ENCODE assay signal across 15 cellular contexts in the genomic region with DNA sequence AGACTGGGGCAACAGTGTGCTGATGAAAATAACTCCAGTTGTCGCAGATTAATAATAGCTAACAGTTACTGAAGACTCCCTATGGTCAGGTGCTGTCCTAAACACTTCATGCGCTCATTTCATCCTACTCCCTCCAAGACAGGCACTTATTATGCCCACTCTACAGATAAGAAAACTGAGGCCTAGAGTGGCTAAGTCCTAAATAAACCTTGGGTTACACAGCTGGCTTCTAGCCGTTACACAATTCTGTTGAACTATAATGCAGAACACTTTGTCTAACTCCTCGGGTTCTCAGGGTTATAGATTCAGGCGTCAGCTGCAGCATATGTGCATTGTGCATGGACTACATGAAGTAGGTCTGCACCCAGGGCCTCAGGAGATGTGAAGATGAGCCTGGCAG.
DNase-seq lines count a peak whose midpoint lies in the region; ATAC-seq, FAIRE-seq and TF ChIP-seq lines count a peak whose summit lies in the region.
"Had no signal": no experiment of that assay in that cellular context is flagged by ENCODE, and none has a peak within 500 bp of the region (broad histone marks: within the 10 kb centered on the region; RNA-seq: fewer than 3 reads in every experiment).

No MANE protein-coding gene starts in this region.

- H3K27me3 ChIP-seq in left lung = no peaks in the 10 kb centered on the region
- no peaks in the 10 kb centered on the region for H3K27me3 ChIP-seq in sigmoid colon
- no peaks in the 10 kb centered on the region for H3K27me3 ChIP-seq in hepatocyte

- H3K9me2 ChIP-seq in hepatocyte (replicated peaks; ENCODE audit: insufficient read depth) = no peaks in the 10 kb centered on the region

- peaks cover 86% of the 10 kb centered on the region for H3K4me1 Mint-ChIP-seq in brain

- H3K4me3 ChIP-seq in A549 (no peak overlapping the region), left lung (no peak overlapping the region), sigmoid colon (no peak overlapping the region), hepatocyte (no peak overlapping the region)

- H3K4me3 Mint-ChIP-seq in brain = no peak overlapping the region

- TF ChIP-seq EP300 in A549 (IDR thresholded peaks at IDR 0.05) (no peak), sigmoid colon (IDR thresholded peaks at IDR 0.05) (no peak)

- no peak for FAIRE-seq in A549 (lab: Jason Lieb, UNC)

- H3K36me3 Mint-ChIP-seq in brain = peaks cover 24% of the 10 kb centered on the region

- H3K36me3 ChIP-seq in left lung = peaks cover 0 to 14% of the 10 kb centered on the region in 2 donors
- peaks cover 0 to 12% (median 3%) of the 10 kb centered on the region in 4 donors for H3K36me3 ChIP-seq in sigmoid colon
- H3K36me3 ChIP-seq in hepatocyte (replicated peaks; ENCODE audit: insufficient read depth, low read depth) = no peaks in the 10 kb centered on the region

- no peaks in the 10 kb centered on the region for H3K27me3 Mint-ChIP-seq in brain

- no peak for TF ChIP-seq RAD21 in A549 (conservative IDR thresholded peaks at IDR 0.05 in 1 of 2, IDR thresholded peaks at IDR 0.05 in 1 of 2)

- TF ChIP-seq POLR2A in A549 (IDR thresholded peaks at IDR 0.05; ENCODE audit: low read length) (no peak), sigmoid colon (IDR thresholded peaks at IDR 0.05) (no peak)

- H4K20me1 ChIP-seq in hepatocyte (ENCODE audit: insufficient read depth, poor library complexity, severe bottlenecking) = no peaks in the 10 kb centered on the region

- H3K9me3 ChIP-seq in A549 = no peaks in the 10 kb centered on the region
- H3K9me3 ChIP-seq in left lung = no peaks in the 10 kb centered on the region
- H3K9me3 ChIP-seq in sigmoid colon = no peaks in the 10 kb centered on the region
- no peaks in the 10 kb centered on the region for H3K9me3 ChIP-seq in hepatocyte (ENCODE audit: low read depth)

- ATAC-seq in A549 (no peak), left lung (no peak)

- WGBS in A549 (ENCODE audit: missing lambda C conversion rate) = 78% methylated on average over 5 of the region's 5 CpGs
- 69 to 93% methylated on average over 5 of the region's 5 CpGs for WGBS in sigmoid colon, 2 donors
- 76% methylated on average over 5 of the region's 5 CpGs for WGBS in hepatocyte (ENCODE audit: low lambda C conversion rate, missing lambda C conversion rate)

- peak overlapping the region in 4 of 5 experiments; percentile 21 to 92 (median 52) for H3K27ac Mint-ChIP-seq in brain

- DNase-seq in A549 (ENCODE audit: low read depth in 1 of 2, low spot score in 1 of 2) = no peak
- DNase-seq in left lung = no peak
- DNase-seq in sigmoid colon = no peak
- DNase-seq in hepatocyte (ENCODE audit: low spot score) = no peak
- no peak for DNase-seq in OCI-M2 (lab: John Stamatoyannopoulos, UW; ENCODE audit: unreplicated experiment)
- no peak for DNase-seq in retina
- DNase-seq in cerebellar cortex (ENCODE audit: low spot score) = no peak
- DNase-seq: 8988T, C1 segment of cervical spinal cord, COR-L47, HCEC 1CT, NCI-H1436 treated with DMSO at 0.1 percent for 48 hours, NCI-H2081 treated with DMSO at 0.1 percent for 48 hours, NCI-H2227 treated with DMSO at 0.1 percent for 48 hours had no signal

- H3K4me2 ChIP-seq in A549 (peak overlapping the region; percentile 83; the same call in 1 of the 3 replicates), hepatocyte (no peak overlapping the region)

- H3K27ac ChIP-seq in A549 (peak overlapping the region in 1 of 2 experiments; percentile 83; a peak in 2 of 6 replicates), left lung (peak overlapping the region; percentile 73 to 83), sigmoid colon (peak overlapping the region; percentile 78 to 86 (median 81)), hepatocyte (no peak overlapping the region)

- H3K9me3 Mint-ChIP-seq in brain = no peaks in the 10 kb centered on the region

- H2AFZ ChIP-seq in hepatocyte = no peak overlapping the region

- CTCF ChIA-PET in A549 (lab: Yijun Ruan, JAX) = interaction anchor here (1.0 to 2.2 kb wide), 4 partner anchors 10 to 263 kb away, joined by 3 to 9 read pairs (median 4); no protein-coding TSS in a partner anchor

- peaks cover 42% of the 10 kb centered on the region for H3K79me2 ChIP-seq in hepatocyte

- TF ChIP-seq CTCF in A549 (IDR thresholded peaks at IDR 0.05) = no peak
- TF ChIP-seq CTCF in brain (conservative IDR thresholded peaks at IDR 0.05) = no peak
- TF ChIP-seq CTCF in left lung (IDR thresholded peaks at IDR 0.05) = no peak
- TF ChIP-seq CTCF in sigmoid colon (IDR thresholded peaks at IDR 0.05) = no peak
- TF ChIP-seq CTCF in hepatocyte (IDR thresholded peaks at IDR 0.05; ENCODE audit: poor library complexity) = no peak

- intact Hi-C loops in left lung (cut with DNase I) = loop anchor here in 1 of 2 donors (10.0 kb wide), 1 partner anchor 97 kb away; no protein-coding TSS in a partner anchor
- intact Hi-C loops in sigmoid colon (cut with DNase I) = loop anchor here (5.0 kb wide), 1 partner anchor 84 kb away; no protein-coding TSS in a partner anchor

- H3K4me1 ChIP-seq in A549 = peaks cover 61% of the 10 kb centered on the region
- H3K4me1 ChIP-seq in left lung = peaks cover 30 to 62% of the 10 kb centered on the region in 2 donors
- peaks cover 0 to 92% (median 88%) of the 10 kb centered on the region in 4 donors for H3K4me1 ChIP-seq in sigmoid colon
- peaks cover 45% of the 10 kb centered on the region for H3K4me1 ChIP-seq in hepatocyte (ENCODE audit: insufficient read depth)

- POLR2A ChIA-PET in A549 (lab: Yijun Ruan, JAX) = no interaction called here

TF ChIP-seq in A549, 52 proteins besides CTCF, POLR2A, EP300 and RAD21:
- TF ChIP-seq, protein P1, sequence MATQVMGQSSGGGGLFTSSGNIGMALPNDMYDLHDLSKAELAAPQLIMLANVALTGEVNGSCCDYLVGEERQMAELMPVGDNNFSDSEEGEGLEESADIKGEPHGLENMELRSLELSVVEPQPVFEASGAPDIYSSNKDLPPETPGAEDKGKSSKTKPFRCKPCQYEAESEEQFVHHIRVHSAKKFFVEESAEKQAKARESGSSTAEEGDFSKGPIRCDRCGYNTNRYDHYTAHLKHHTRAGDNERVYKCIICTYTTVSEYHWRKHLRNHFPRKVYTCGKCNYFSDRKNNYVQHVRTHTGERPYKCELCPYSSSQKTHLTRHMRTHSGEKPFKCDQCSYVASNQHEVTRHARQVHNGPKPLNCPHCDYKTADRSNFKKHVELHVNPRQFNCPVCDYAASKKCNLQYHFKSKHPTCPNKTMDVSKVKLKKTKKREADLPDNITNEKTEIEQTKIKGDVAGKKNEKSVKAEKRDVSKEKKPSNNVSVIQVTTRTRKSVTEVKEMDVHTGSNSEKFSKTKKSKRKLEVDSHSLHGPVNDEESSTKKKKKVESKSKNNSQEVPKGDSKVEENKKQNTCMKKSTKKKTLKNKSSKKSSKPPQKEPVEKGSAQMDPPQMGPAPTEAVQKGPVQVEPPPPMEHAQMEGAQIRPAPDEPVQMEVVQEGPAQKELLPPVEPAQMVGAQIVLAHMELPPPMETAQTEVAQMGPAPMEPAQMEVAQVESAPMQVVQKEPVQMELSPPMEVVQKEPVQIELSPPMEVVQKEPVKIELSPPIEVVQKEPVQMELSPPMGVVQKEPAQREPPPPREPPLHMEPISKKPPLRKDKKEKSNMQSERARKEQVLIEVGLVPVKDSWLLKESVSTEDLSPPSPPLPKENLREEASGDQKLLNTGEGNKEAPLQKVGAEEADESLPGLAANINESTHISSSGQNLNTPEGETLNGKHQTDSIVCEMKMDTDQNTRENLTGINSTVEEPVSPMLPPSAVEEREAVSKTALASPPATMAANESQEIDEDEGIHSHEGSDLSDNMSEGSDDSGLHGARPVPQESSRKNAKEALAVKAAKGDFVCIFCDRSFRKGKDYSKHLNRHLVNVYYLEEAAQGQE (IDR thresholded peaks at IDR 0.05) = no peak
- TF ChIP-seq HEYL (CRISPR knock-in tag; IDR thresholded peaks at IDR 0.05) = no peak
TF ChIP-seq in A549: peak in this region for 0.
